Comparison of ENCODE assay signal across 3 cellular contexts in the genomic region with DNA sequence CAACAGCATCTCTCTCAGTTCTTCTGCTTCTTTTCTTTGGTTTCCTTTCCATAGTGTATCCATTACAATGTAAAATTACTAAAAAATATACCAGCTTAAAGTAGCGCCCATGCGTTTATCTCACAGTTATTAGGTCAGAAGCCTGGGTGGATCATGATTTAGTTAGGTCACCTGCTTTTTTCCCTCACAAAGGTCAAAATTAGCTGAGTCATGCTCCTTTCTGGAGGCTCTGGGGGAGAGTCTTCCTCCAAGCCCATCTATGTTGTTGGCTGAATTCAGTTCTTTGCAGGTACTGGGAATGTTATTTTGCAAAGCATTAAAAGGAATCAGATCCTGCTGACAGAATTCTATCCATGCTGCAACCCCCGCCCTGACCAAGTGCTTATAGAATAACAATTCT.
TF ChIP-seq lines count a peak whose summit lies in the region.

No MANE protein-coding gene starts in this region.

TF ChIP-seq in A549, 52 proteins besides CTCF, POLR2A, EP300 and RAD21:
- TF ChIP-seq NFE2L2 (conservative IDR thresholded peaks at IDR 0.05; ENCODE audit: low read length) = peak; percentile 90
- TF ChIP-seq MAFK (IDR thresholded peaks at IDR 0.05; ENCODE audit: partially characterized antibody) = peak; percentile 78
- no peak for TF ChIP-seq TFCP2L1 (CRISPR knock-in tag; IDR thresholded peaks at IDR 0.05)

TF ChIP-seq in IMR-90, 13 proteins besides CTCF, POLR2A, EP300 and RAD21:
- TF ChIP-seq NFE2L2 (IDR thresholded peaks at IDR 0.05; ENCODE audit: low read depth, low read length) (peak; percentile 84), MXI1 (IDR thresholded peaks at IDR 0.05; ENCODE audit: borderline replicate concordance, low read depth, low read length) (no peak)
- TF ChIP-seq, protein P1, sequence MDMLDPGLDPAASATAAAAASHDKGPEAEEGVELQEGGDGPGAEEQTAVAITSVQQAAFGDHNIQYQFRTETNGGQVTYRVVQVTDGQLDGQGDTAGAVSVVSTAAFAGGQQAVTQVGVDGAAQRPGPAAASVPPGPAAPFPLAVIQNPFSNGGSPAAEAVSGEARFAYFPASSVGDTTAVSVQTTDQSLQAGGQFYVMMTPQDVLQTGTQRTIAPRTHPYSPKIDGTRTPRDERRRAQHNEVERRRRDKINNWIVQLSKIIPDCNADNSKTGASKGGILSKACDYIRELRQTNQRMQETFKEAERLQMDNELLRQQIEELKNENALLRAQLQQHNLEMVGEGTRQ (IDR thresholded peaks at IDR 0.05; ENCODE audit: low read depth, low read length) = no peak
TF ChIP-seq in IMR-90: peak in this region for 1.

TF ChIP-seq in H1, 55 proteins besides CTCF, POLR2A, EP300 and RAD21:
- TF ChIP-seq MAFK (IDR thresholded peaks at IDR 0.05; ENCODE audit: low read depth, low read length) (peak; percentile 53; the same call in 1 of the 2 replicates), BACH1 (IDR thresholded peaks at IDR 0.05; ENCODE audit: low read length) (peak; percentile 75)
- TF ChIP-seq, protein P2, sequence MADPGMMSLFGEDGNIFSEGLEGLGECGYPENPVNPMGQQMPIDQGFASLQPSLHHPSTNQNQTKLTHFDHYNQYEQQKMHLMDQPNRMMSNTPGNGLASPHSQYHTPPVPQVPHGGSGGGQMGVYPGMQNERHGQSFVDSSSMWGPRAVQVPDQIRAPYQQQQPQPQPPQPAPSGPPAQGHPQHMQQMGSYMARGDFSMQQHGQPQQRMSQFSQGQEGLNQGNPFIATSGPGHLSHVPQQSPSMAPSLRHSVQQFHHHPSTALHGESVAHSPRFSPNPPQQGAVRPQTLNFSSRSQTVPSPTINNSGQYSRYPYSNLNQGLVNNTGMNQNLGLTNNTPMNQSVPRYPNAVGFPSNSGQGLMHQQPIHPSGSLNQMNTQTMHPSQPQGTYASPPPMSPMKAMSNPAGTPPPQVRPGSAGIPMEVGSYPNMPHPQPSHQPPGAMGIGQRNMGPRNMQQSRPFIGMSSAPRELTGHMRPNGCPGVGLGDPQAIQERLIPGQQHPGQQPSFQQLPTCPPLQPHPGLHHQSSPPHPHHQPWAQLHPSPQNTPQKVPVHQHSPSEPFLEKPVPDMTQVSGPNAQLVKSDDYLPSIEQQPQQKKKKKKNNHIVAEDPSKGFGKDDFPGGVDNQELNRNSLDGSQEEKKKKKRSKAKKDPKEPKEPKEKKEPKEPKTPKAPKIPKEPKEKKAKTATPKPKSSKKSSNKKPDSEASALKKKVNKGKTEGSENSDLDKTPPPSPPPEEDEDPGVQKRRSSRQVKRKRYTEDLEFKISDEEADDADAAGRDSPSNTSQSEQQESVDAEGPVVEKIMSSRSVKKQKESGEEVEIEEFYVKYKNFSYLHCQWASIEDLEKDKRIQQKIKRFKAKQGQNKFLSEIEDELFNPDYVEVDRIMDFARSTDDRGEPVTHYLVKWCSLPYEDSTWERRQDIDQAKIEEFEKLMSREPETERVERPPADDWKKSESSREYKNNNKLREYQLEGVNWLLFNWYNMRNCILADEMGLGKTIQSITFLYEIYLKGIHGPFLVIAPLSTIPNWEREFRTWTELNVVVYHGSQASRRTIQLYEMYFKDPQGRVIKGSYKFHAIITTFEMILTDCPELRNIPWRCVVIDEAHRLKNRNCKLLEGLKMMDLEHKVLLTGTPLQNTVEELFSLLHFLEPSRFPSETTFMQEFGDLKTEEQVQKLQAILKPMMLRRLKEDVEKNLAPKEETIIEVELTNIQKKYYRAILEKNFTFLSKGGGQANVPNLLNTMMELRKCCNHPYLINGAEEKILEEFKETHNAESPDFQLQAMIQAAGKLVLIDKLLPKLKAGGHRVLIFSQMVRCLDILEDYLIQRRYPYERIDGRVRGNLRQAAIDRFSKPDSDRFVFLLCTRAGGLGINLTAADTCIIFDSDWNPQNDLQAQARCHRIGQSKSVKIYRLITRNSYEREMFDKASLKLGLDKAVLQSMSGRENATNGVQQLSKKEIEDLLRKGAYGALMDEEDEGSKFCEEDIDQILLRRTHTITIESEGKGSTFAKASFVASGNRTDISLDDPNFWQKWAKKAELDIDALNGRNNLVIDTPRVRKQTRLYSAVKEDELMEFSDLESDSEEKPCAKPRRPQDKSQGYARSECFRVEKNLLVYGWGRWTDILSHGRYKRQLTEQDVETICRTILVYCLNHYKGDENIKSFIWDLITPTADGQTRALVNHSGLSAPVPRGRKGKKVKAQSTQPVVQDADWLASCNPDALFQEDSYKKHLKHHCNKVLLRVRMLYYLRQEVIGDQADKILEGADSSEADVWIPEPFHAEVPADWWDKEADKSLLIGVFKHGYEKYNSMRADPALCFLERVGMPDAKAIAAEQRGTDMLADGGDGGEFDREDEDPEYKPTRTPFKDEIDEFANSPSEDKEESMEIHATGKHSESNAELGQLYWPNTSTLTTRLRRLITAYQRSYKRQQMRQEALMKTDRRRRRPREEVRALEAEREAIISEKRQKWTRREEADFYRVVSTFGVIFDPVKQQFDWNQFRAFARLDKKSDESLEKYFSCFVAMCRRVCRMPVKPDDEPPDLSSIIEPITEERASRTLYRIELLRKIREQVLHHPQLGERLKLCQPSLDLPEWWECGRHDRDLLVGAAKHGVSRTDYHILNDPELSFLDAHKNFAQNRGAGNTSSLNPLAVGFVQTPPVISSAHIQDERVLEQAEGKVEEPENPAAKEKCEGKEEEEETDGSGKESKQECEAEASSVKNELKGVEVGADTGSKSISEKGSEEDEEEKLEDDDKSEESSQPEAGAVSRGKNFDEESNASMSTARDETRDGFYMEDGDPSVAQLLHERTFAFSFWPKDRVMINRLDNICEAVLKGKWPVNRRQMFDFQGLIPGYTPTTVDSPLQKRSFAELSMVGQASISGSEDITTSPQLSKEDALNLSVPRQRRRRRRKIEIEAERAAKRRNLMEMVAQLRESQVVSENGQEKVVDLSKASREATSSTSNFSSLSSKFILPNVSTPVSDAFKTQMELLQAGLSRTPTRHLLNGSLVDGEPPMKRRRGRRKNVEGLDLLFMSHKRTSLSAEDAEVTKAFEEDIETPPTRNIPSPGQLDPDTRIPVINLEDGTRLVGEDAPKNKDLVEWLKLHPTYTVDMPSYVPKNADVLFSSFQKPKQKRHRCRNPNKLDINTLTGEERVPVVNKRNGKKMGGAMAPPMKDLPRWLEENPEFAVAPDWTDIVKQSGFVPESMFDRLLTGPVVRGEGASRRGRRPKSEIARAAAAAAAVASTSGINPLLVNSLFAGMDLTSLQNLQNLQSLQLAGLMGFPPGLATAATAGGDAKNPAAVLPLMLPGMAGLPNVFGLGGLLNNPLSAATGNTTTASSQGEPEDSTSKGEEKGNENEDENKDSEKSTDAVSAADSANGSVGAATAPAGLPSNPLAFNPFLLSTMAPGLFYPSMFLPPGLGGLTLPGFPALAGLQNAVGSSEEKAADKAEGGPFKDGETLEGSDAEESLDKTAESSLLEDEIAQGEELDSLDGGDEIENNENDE (IDR thresholded peaks at IDR 0.05; ENCODE audit: insufficient replicate concordance, low read length) = no peak
